9 cellular contexts compared by ENCODE assay signal in the genomic region with DNA sequence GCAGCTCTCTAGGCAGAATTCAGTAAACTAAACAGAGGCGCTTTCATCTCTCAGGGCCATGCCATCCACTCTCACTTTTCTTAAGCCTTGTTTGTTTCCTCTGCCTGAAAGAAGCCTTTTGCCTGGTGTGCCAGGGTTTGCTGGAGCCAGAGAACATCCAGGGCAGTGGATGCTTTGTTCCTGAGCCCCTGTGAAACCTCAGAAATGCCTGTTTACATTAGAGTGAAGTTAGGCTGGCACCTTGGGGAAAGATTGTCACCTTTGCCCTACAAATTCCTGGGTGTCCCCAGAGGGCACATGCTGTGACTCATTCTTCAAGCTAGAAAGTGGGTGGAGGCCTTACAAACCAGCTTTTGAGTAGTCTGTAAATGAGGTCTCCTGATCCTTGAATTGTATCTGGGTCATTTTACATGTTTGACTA. TPM values are rescaled to one million over a fixed set of nuclear protein-coding genes. Genes with fewer than 3 reads are reported as not detected.
DNase-seq lines count a peak whose midpoint lies in the region; ATAC-seq and TF ChIP-seq lines count a peak whose summit lies in the region.
"Had no signal": no experiment of that assay in that cellular context is flagged by ENCODE, and none has a peak within 500 bp of the region (broad histone marks: within the 10 kb centered on the region; RNA-seq: fewer than 3 reads in every experiment).

No MANE protein-coding gene starts in this region.

- H3K36me3 ChIP-seq in adrenal gland (replicated peaks in 1 of 2), result no peaks in the 10 kb centered on the region
- H3K36me3 ChIP-seq in hepatocyte (replicated peaks; ENCODE audit: insufficient read depth, low read depth), result no peaks in the 10 kb centered on the region
- H3K36me3 ChIP-seq in testis (ENCODE audit: low read depth, missing control alignments), result no peaks in the 10 kb centered on the region

- H3K4me2 ChIP-seq in hepatocyte, result peak overlapping the region; percentile 8

- no peak overlapping the region for H3K4me3 ChIP-seq in adrenal gland
- H3K4me3 ChIP-seq in hepatocyte, result no peak overlapping the region
- H3K4me3 ChIP-seq in testis, result no peak overlapping the region
- H3K4me3 ChIP-seq: K562 had no signal

- no peak overlapping the region for H2AFZ ChIP-seq in hepatocyte

- H3K79me2 ChIP-seq in hepatocyte, result peaks cover 63% of the 10 kb centered on the region

- no peak for TF ChIP-seq RAD21 in Ishikawa (IDR thresholded peaks at IDR 0.05; ENCODE audit: low read depth)

- H3K27ac ChIP-seq in adrenal gland, result peak overlapping the region; percentile 45 to 82 (median 75)
- H3K27ac ChIP-seq in hepatocyte, result peak overlapping the region; percentile 86
- H3K27ac ChIP-seq in testis, result peak overlapping the region in 1 of 2 donors; percentile 21

- H3K4me1 ChIP-seq in adrenal gland (replicated peaks in 1 of 2), result peaks cover 30 to 34% of the 10 kb centered on the region in 2 donors
- H3K4me1 ChIP-seq in hepatocyte (ENCODE audit: insufficient read depth), result peaks cover 17% of the 10 kb centered on the region
- H3K4me1 ChIP-seq in testis, result peaks cover 11% of the 10 kb centered on the region

- no peak for TF ChIP-seq POLR2A in adrenal gland (IDR thresholded peaks at IDR 0.05)
- no peak for TF ChIP-seq POLR2A in testis (IDR thresholded peaks at IDR 0.05)

- H4K20me1 ChIP-seq in hepatocyte (ENCODE audit: insufficient read depth, poor library complexity, severe bottlenecking), result no peaks in the 10 kb centered on the region

- intact Hi-C loops in adrenal gland (cut with DNase I) (no loop called here), testis (cut with DNase I; ENCODE audit: low total_unique reads) (no loop called here)

- no peak for TF ChIP-seq EP300 in Ishikawa (IDR thresholded peaks at IDR 0.05; ENCODE audit: borderline replicate concordance)

- peak; percentile 72 for DNase-seq in Daoy (ENCODE audit: low read depth)
- DNase-seq in adrenal gland, result peak in 6 of 7 donors; percentile 47 to 56 (median 54)
- DNase-seq in hepatocyte (ENCODE audit: low spot score), result peak; percentile 61
- DNase-seq in smooth muscle cell of the brain vasculature (ENCODE audit: low read depth, low spot score), result peak; percentile 39
- no peak for DNase-seq in testis
- DNase-seq in DMS79 treated with DMSO at 0.1 percent for 48 hours (lab: John Stamatoyannopoulos, UW), result no peak

- WGBS in adrenal gland, 4 donors, result 45 to 59% (median 51%) methylated on average over 1 of the region's 1 CpG
- WGBS in hepatocyte (ENCODE audit: low lambda C conversion rate, missing lambda C conversion rate), result 63% methylated on average over 1 of the region's 1 CpG
- WGBS in testis, 2 donors, result 55 to 85% methylated on average over 1 of the region's 1 CpG

- H3K27me3 ChIP-seq in adrenal gland, result no peaks in the 10 kb centered on the region
- H3K27me3 ChIP-seq in hepatocyte, result no peaks in the 10 kb centered on the region
- H3K27me3 ChIP-seq in testis, result no peaks in the 10 kb centered on the region

- H3K9me3 ChIP-seq in adrenal gland (replicated peaks in 1 of 3) (no peaks in the 10 kb centered on the region), hepatocyte (ENCODE audit: low read depth) (no peaks in the 10 kb centered on the region), testis (no peaks in the 10 kb centered on the region)

- H3K9me2 ChIP-seq in hepatocyte (replicated peaks; ENCODE audit: insufficient read depth), result no peaks in the 10 kb centered on the region

- ATAC-seq in GM19351 (IDR thresholded peaks at IDR 0.05; ENCODE audit: unreplicated experiment), result no peak
- ATAC-seq: K562 had no signal

- no peak for TF ChIP-seq CTCF in adrenal gland (IDR thresholded peaks at IDR 0.05)
- TF ChIP-seq CTCF in hepatocyte (IDR thresholded peaks at IDR 0.05; ENCODE audit: poor library complexity), result no peak
- no peak for TF ChIP-seq CTCF in testis (IDR thresholded peaks at IDR 0.05)

TF ChIP-seq in Ishikawa, 13 proteins besides CTCF, POLR2A, EP300 and RAD21:
- TF ChIP-seq EGR1 (IDR thresholded peaks at IDR 0.05) (no peak), ZBTB7A (IDR thresholded peaks at IDR 0.05; ENCODE audit: low read depth) (no peak), TEAD4 (IDR thresholded peaks at IDR 0.05) (peak; percentile 41)
- TF ChIP-seq, protein P1, sequence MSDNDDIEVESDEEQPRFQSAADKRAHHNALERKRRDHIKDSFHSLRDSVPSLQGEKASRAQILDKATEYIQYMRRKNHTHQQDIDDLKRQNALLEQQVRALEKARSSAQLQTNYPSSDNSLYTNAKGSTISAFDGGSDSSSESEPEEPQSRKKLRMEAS (IDR thresholded peaks at IDR 0.05), result no peak
- TF ChIP-seq, protein P2, sequence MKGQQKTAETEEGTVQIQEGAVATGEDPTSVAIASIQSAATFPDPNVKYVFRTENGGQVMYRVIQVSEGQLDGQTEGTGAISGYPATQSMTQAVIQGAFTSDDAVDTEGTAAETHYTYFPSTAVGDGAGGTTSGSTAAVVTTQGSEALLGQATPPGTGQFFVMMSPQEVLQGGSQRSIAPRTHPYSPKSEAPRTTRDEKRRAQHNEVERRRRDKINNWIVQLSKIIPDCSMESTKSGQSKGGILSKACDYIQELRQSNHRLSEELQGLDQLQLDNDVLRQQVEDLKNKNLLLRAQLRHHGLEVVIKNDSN (IDR thresholded peaks at IDR 0.05), result no peak
TF ChIP-seq in Ishikawa: peak in this region for 1.

RNA-seq across cellular contexts. Expression of a gene that starts 10.7 kb away (rescaled TPM):
- total RNA-seq in Daoy (2014; rRNA removed; shearing (Covaris generic)), result 7.1 and 7.4 TPM in 2 replicates
- total RNA-seq in adrenal gland, result 10 to 100 TPM; 24.6 to 38.1 (median 28.8) TPM
- polyA plus RNA-seq in adrenal gland, result 10 to 100 TPM; 13.1 to 20.1 (median 18.7) TPM
- total RNA-seq in hepatocyte, result 28.8 and 31.5 TPM in 2 replicates
- 19.0 and 21.0 TPM in 2 replicates for polyA plus RNA-seq in hepatocyte
- total RNA-seq in testis, result 10 to 100 TPM; 94.1 to 95.9 TPM
- polyA plus RNA-seq in testis (ENCODE audit: insufficient read depth, low read depth, low replicate concordance), result 32.0 TPM

Comparison
In these comparisons a context has a peak if more than half of its experiments do, and no peak if none do; other contexts are left out.
1. DNase-seq: peak in Daoy (single experiment), adrenal gland (6 of 7), hepatocyte (single experiment) and smooth muscle cell of the brain vasculature (single experiment); none in testis (single experiment) and DMS79 treated with DMSO at 0.1 percent for 48 hours (single experiment).